In the genomic region with DNA sequence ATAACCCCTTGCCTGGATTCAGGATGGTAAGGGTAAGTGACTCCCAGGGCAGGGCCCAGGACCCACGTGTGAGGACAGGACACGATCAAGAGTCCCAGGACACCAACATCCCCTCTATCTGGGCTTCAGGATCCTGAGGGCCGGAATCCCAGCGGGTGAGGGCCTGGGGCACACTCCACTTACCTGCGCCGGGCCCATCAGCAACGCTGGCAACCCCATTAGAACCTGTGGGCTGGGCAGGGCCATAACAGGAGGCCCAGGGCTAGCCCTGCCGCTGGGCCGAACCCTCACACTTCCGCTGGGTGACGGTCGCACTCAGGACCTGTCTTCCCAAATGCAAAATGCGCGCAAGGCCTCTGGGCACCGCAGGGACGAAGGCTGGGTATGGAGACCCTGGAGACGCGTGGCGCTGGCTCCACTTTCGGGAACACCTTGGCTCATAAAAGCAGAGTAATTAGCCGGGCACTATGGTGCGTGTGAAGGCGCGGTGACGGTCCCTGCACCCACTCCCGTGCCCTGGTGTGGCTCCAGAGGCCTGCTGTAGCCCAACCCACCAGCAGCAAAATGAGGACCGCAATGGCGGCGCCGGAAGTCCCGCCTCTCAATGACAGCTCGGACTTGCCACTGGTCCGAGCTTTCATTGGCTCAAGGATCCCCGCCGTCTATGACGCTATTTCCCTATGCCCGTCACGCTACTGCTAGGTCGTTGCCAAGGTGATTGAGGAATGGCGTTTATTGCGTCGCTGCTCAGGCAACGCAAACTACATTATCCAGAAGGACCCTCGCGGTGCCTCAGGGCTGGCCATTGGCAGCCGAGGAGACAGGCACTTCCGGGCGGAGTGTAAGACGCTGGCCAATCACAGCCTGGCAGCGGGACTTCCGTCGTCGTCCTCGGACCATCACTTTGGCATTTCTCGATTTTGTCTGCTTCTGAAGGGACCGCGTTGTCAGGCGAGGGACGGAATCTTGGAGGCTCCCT, we compare ENCODE assay signal across 9 cellular contexts. TPM values are rescaled to one million over a fixed set of nuclear protein-coding genes. Genes with fewer than 3 reads are reported as not detected.
A peak's percentile ranks its signal among the peaks of the same experiment; 100 is the strongest.
DNase-seq lines count a peak whose midpoint lies in the region; ATAC-seq, FAIRE-seq and TF ChIP-seq lines count a peak whose summit lies in the region.
"Had no signal": no experiment of that assay in that cellular context is flagged by ENCODE, and none has a peak within 500 bp of the region (broad histone marks: within the 10 kb centered on the region; RNA-seq: fewer than 3 reads in every experiment).

A gene (minus strand): TSS at position 578 of the 979 bp plus-strand sequence. CDS start 332 bp downstream, at position 246.

- POLR2A ChIA-PET in HepG2 (lab: Yijun Ruan, JAX) = no interaction called here

- peaks cover 58% of the 10 kb centered on the region for H3K9me3 Mint-ChIP-seq in activated T-helper 1 cell treated with anti-CD3 and anti-CD28 coated beads, Interleukin-12 subunit alpha, Interleukin-12 subunit beta, Interleukin-2, Interleukin-4 antibody, amounts not matched to agents 30 ng/mL and 10 ng/mL and 1 ng/mL, durations not matched to agents 14 hours and 24 hours and 36 hours
- peaks cover 19 to 60% (median 46%) of the 10 kb centered on the region in 7 donors for H3K9me3 Mint-ChIP-seq in naive B cell

- no peaks in the 10 kb centered on the region for H3K27me3 Mint-ChIP-seq in activated T-helper 1 cell treated with anti-CD3 and anti-CD28 coated beads, Interleukin-12 subunit alpha, Interleukin-12 subunit beta, Interleukin-2, Interleukin-4 antibody, amounts not matched to agents 30 ng/mL and 10 ng/mL and 1 ng/mL, durations not matched to agents 14 hours and 24 hours and 36 hours (ENCODE audit: insufficient read depth)
- H3K27me3 Mint-ChIP-seq in naive B cell = peaks cover 0 to 12% (median 8%) of the 10 kb centered on the region in 3 donors

- H3K9me3 ChIP-seq in liver (ENCODE audit: control insufficient read depth in 4 of 4, low read length in 3 of 4) = peaks cover 17 to 42% (median 28%) of the 10 kb centered on the region in 4 donors
- no peaks in the 10 kb centered on the region for H3K9me3 ChIP-seq in HepG2 (ENCODE audit: low read length)

- in situ Hi-C loops in HepG2 (cut with HindIII; ENCODE audit: extremely low pct_ligation_motif_present, low pct_unique_long_range_greater_than_20kb) = no loop called here

- 8% methylated on average over 59 of the region's 59 CpGs for WGBS in liver
- WGBS in HepG2 (ENCODE audit: low lambda C conversion rate) = 75% methylated on average over 45 of the region's 59 CpGs

- TF ChIP-seq CTCF in liver (IDR thresholded peaks at IDR 0.05; ENCODE audit: low read depth, low read length, missing input control) (no peak), HepG2 (CRISPR knock-in tag; IDR thresholded peaks at IDR 0.05) (no peak)

- H3K4me1 ChIP-seq in liver (ENCODE audit: control insufficient read depth in 4 of 4, insufficient read depth in 4 of 4, low read length in 3 of 4) (peaks cover 2 to 8% (median 4%) of the 10 kb centered on the region in 4 donors), HepG2 (ENCODE audit: insufficient read depth, low read length) (no peaks in the 10 kb centered on the region)
- H3K4me1 ChIP-seq: BLaER1 had no signal

- peaks cover 6 to 21% (median 11%) of the 10 kb centered on the region in 4 donors for H3K36me3 ChIP-seq in liver (ENCODE audit: control insufficient read depth in 4 of 4, insufficient read depth in 3 of 4, low read depth in 1 of 4, low read length in 3 of 4)
- no peaks in the 10 kb centered on the region for H3K36me3 ChIP-seq in HepG2 (replicated peaks in 1 of 2; ENCODE audit: control insufficient read depth in 1 of 2, insufficient read depth in 2 of 2, low read length in 2 of 2)

- TF ChIP-seq EP300 in HepG2 (IDR thresholded peaks at IDR 0.05; ENCODE audit: low read depth in 2 of 2, low read length in 2 of 2) (no peak), HepG2 (CRISPR knock-in tag; IDR thresholded peaks at IDR 0.05; ENCODE audit: borderline replicate concordance) (no peak)

- peaks cover 45% of the 10 kb centered on the region for H3K36me3 Mint-ChIP-seq in activated T-helper 1 cell treated with anti-CD3 and anti-CD28 coated beads, Interleukin-12 subunit alpha, Interleukin-12 subunit beta, Interleukin-2, Interleukin-4 antibody, amounts not matched to agents 30 ng/mL and 10 ng/mL and 1 ng/mL, durations not matched to agents 14 hours and 24 hours and 36 hours (ENCODE audit: low read depth)
- peaks cover 32 to 68% of the 10 kb centered on the region in 2 donors for H3K36me3 Mint-ChIP-seq in naive B cell

- no TSS peak for BruUV-seq in HepG2 (replicated peaks; lab: Mats Ljungman, UMichigan)

- H2AFZ ChIP-seq in HepG2 (ENCODE audit: low read length) = no peak within 1 kb of the TSS

- no peaks in the 10 kb centered on the region for H4K20me1 ChIP-seq in HepG2 (ENCODE audit: insufficient read depth, low read length)
- H4K20me1 ChIP-seq: BLaER1 had no signal

- H3K4me3 ChIP-seq in liver (ENCODE audit: low read depth in 1 of 3, low read length in 3 of 3) (peak within 1 kb of the TSS; percentile 66 to 91 (median 81)), HepG2 (replicated peaks in 1 of 3; ENCODE audit: insufficient read depth in 1 of 3, low read depth in 2 of 3, low read length in 3 of 3) (no peak within 1 kb of the TSS)
- H3K4me3 ChIP-seq: BLaER1 had no signal

- intact Hi-C loops in HepG2 (cut with micrococcal nuclease; ENCODE audit: unreplicated experiment) = no loop called here
- intact Hi-C loops in activated T-helper 1 cell treated with anti-CD3 and anti-CD28 coated beads, Interleukin-12 subunit alpha, Interleukin-12 subunit beta, Interleukin-2, Interleukin-4 antibody, amounts not matched to agents 30 ng/mL and 10 ng/mL and 1 ng/mL, durations not matched to agents 14 hours and 24 hours and 36 hours (cut with micrococcal nuclease) = loop anchor here (1.0 kb wide), 15 partner anchors 11 to 1120 kb away; a partner anchor contains a TSS

- DNase-seq in HepG2 (ENCODE audit: low spot score) = no peak
- peak; percentile 95 for DNase-seq in NK-92 treated with Interleukin-12 subunit alpha and Interleukin-12 subunit beta, amount 100 ng/mL, for 24 hours (lab: John Stamatoyannopoulos, UW)
- peak; percentile 94 for DNase-seq in activated T-helper 1 cell treated with anti-CD3 and anti-CD28 coated beads, Interleukin-12 subunit alpha, Interleukin-12 subunit beta, Interleukin-2, Interleukin-4 antibody, amounts not matched to agents 30 ng/mL and 10 ng/mL and 1 ng/mL, durations not matched to agents 14 hours and 24 hours and 36 hours (ENCODE audit: low spot score)
- DNase-seq in fibroblast of gingiva (ENCODE audit: low read depth) = peak; percentile 100
- DNase-seq in naive B cell = peak; percentile 95
- peak; percentile 93 to 95 for DNase-seq in stimulated activated CD8-positive, alpha-beta memory T cell treated with anti-CD3 and anti-CD28 coated beads, Interleukin-7, amount 100 ng/mL, for 4 hours (ENCODE audit: low read depth in 2 of 2)

- no peaks in the 10 kb centered on the region for H3K79me2 ChIP-seq in HepG2 (ENCODE audit: insufficient read depth, low read length)

- ATAC-seq in HepG2 = no peak
- ATAC-seq in HG03159 (IDR thresholded peaks at IDR 0.05; ENCODE audit: unreplicated experiment) = peak; percentile 94
- ATAC-seq in naive B cell (ENCODE audit: low read depth in 2 of 2) = peak; percentile 95 to 97

- H3K4me1 Mint-ChIP-seq in activated T-helper 1 cell treated with anti-CD3 and anti-CD28 coated beads, Interleukin-12 subunit alpha, Interleukin-12 subunit beta, Interleukin-2, Interleukin-4 antibody, amounts not matched to agents 30 ng/mL and 10 ng/mL and 1 ng/mL, durations not matched to agents 14 hours and 24 hours and 36 hours (ENCODE audit: low read depth) = peaks cover 24% of the 10 kb centered on the region
- peaks cover 28 to 44% (median 33%) of the 10 kb centered on the region in 3 donors for H3K4me1 Mint-ChIP-seq in naive B cell

- peak within 1 kb of the TSS; percentile 55 to 67 for H3K27ac ChIP-seq in liver (ENCODE audit: low read depth in 1 of 2, low read length in 2 of 2)
- H3K27ac ChIP-seq in HepG2 (ENCODE audit: extremely low read length, insufficient read depth, low read length) = no peak within 1 kb of the TSS
- H3K27ac ChIP-seq: BLaER1 had no signal

- CTCF ChIA-PET in HepG2 (lab: Yijun Ruan, JAX; ENCODE audit: low intra/inter-chr PET ratio, low total read pairs) = no interaction called here

- no peak for TF ChIP-seq POLR2A in HepG2 (IDR thresholded peaks at IDR 0.05; ENCODE audit: insufficient read depth in 1 of 2, low read depth in 2 of 2, low read length in 2 of 2)

- peak within 1 kb of the TSS in 1 of 2 donors; percentile 6 for H3K9ac ChIP-seq in liver (ENCODE audit: low read depth in 1 of 2, low read length in 2 of 2)
- no peak within 1 kb of the TSS for H3K9ac ChIP-seq in HepG2 (ENCODE audit: insufficient read depth, low read depth, low read length)
- H3K9ac ChIP-seq: BLaER1 had no signal

- H3K27ac Mint-ChIP-seq in activated T-helper 1 cell treated with anti-CD3 and anti-CD28 coated beads, Interleukin-12 subunit alpha, Interleukin-12 subunit beta, Interleukin-2, Interleukin-4 antibody, amounts not matched to agents 30 ng/mL and 10 ng/mL and 1 ng/mL, durations not matched to agents 14 hours and 24 hours and 36 hours = peak within 1 kb of the TSS; percentile 98
- peak within 1 kb of the TSS; percentile 97 to 99 (median 99) for H3K27ac Mint-ChIP-seq in naive B cell

- H3K27me3 ChIP-seq in liver (ENCODE audit: control insufficient read depth in 4 of 4, insufficient read depth in 4 of 4, low read length in 3 of 4) = no peaks in the 10 kb centered on the region
- H3K27me3 ChIP-seq in HepG2 (ENCODE audit: control insufficient read depth in 1 of 2, insufficient read depth in 2 of 2, low read length in 2 of 2) = no peaks in the 10 kb centered on the region
- H3K27me3 ChIP-seq: BLaER1 had no signal

- no peak for TF ChIP-seq RAD21 in liver (IDR thresholded peaks at IDR 0.05)
- TF ChIP-seq RAD21 in HepG2 (CRISPR knock-in tag; IDR thresholded peaks at IDR 0.05) = no peak

- FAIRE-seq in HepG2 (lab: Jason Lieb, UNC) = no peak

- H3K4me2 ChIP-seq in HepG2 (ENCODE audit: low read depth, low read length) = no peak within 1 kb of the TSS
- H3K4me2 ChIP-seq: BLaER1 had no signal

- peak within 1 kb of the TSS; percentile 97 for H3K4me3 Mint-ChIP-seq in activated T-helper 1 cell treated with anti-CD3 and anti-CD28 coated beads, Interleukin-12 subunit alpha, Interleukin-12 subunit beta, Interleukin-2, Interleukin-4 antibody, amounts not matched to agents 30 ng/mL and 10 ng/mL and 1 ng/mL, durations not matched to agents 14 hours and 24 hours and 36 hours
- peak within 1 kb of the TSS; percentile 88 to 100 (median 98) for H3K4me3 Mint-ChIP-seq in naive B cell

RNA-seq across cellular contexts. Expression of the gene that starts here (rescaled TPM):
- total RNA-seq in liver = 1 to 10 TPM; 1.3 to 2.0 TPM
- polyA plus RNA-seq in liver = under 1 TPM; 0.64 to 0.72 TPM
- not detected in 2 replicates for total RNA-seq in HepG2 (2016; rRNA removed; fragmentation: Illumina TruSeq; extraction: Trizol)
- total RNA-seq in HepG2 (2016; cell fraction: cytosol; rRNA removed; fragmentation: Illumina TruSeq; extraction: Trizol; ENCODE audit: low read depth) = not detected in 2 replicates
- total RNA-seq in HepG2 (2016; cell fraction: insoluble cytoplasmic fraction; rRNA removed; fragmentation: Illumina TruSeq; extraction: Trizol) = not detected in 2 replicates
- total RNA-seq in HepG2 (2016; cell fraction: membrane; rRNA removed; fragmentation: Illumina TruSeq; extraction: Trizol) = not detected in 2 replicates
- total RNA-seq in HepG2 (2016; cell fraction: nucleus; rRNA removed; fragmentation: Illumina TruSeq; extraction: Trizol) = not detected in 2 replicates
- polyA plus RNA-seq in HepG2 (2011; rRNA removed) = not detected in 2 replicates
- not detected in 2 replicates for polyA plus RNA-seq in HepG2 (2011; cell fraction: cytosol; rRNA removed)
- not detected in 2 replicates for polyA plus RNA-seq in HepG2 (2011; cell fraction: nucleus; rRNA removed)
- polyA plus RNA-seq in HepG2 (2012) = 0.15 and 0.24 TPM in 2 replicates
- polyA plus RNA-seq in HepG2 (2016; cell fraction: cytosol; fragmentation: Illumina TruSeq; extraction: Trizol; ENCODE audit: low read depth) = not detected in 2 replicates
- polyA plus RNA-seq in HepG2 (2016; cell fraction: insoluble cytoplasmic fraction; fragmentation: Illumina TruSeq; extraction: Trizol; ENCODE audit: low read depth) = not detected in 2 replicates
- not detected in 2 replicates for polyA plus RNA-seq in HepG2 (2016; cell fraction: membrane; fragmentation: Illumina TruSeq; extraction: Trizol; ENCODE audit: low read depth)
- not detected in 2 replicates for polyA plus RNA-seq in HepG2 (2016; cell fraction: nucleus; fragmentation: Illumina TruSeq; extraction: Trizol; ENCODE audit: insufficient read depth, low read depth)
- not detected in 2 replicates for polyA minus RNA-seq in HepG2 (2011; rRNA and poly(A)+ RNA removed; ENCODE audit: low replicate concordance)
- polyA minus RNA-seq in HepG2 (2011; cell fraction: cytosol; rRNA and poly(A)+ RNA removed) = not detected in 2 replicates
- polyA minus RNA-seq in HepG2 (2011; cell fraction: nucleus; rRNA and poly(A)+ RNA removed) = not detected in 2 replicates
- 3.4 and 3.5 TPM in 2 replicates for total RNA-seq in activated T-helper 1 cell treated with anti-CD3 and anti-CD28 coated beads, Interleukin-12 subunit alpha, Interleukin-12 subunit beta, Interleukin-2, Interleukin-4 antibody, amounts not matched to agents 30 ng/mL and 10 ng/mL and 1 ng/mL, durations not matched to agents 14 hours and 24 hours and 36 hours
- polyA plus RNA-seq in naive B cell (ENCODE audit: low read depth in 6 of 6) = 1 to 10 TPM in 5 of 6 donors, not detected in 1; 2.1 to 3.8 (median 3.2) TPM

Comparison
In these comparisons a context has a peak if more than half of its experiments do, and no peak if none do; other contexts are left out.
1. H3K4me3 ChIP-seq: peak in liver (3 of 3); none in HepG2 (0 of 3).